26 cellular contexts compared by ENCODE assay signal in genomic region chr4:180099962-180100361, GRCh38.
A peak's percentile ranks its signal among the peaks of the same experiment; 100 is the strongest.
DNase-seq lines count a peak whose midpoint lies in the region; ATAC-seq, FAIRE-seq and TF ChIP-seq lines count a peak whose summit lies in the region.
"Had no signal": no experiment of that assay in that cellular context is flagged by ENCODE, and none has a peak within 500 bp of the region (broad histone marks: within the 10 kb centered on the region; RNA-seq: fewer than 3 reads in every experiment).

No MANE protein-coding gene starts in this region.

- H3K27me3 ChIP-seq in ascending aorta (no peaks in the 10 kb centered on the region), osteoblast (ENCODE audit: insufficient read depth, low read length) (no peaks in the 10 kb centered on the region)
- H3K27me3 ChIP-seq: BE2C, sigmoid colon had no signal

- FAIRE-seq in frontal cortex (lab: Jason Lieb, UNC): no peak
- FAIRE-seq: A549, endometrium, GM18507 had no signal

- peak; percentile 27 for DNase-seq in CD1c-positive myeloid dendritic cell (ENCODE audit: extremely low spot score)
- DNase-seq in NB4 (ENCODE audit: low read depth): peak; percentile 57
- peak; percentile 57 for DNase-seq in SKM-1 treated with dmso at 0.1 percent for 144 hours (lab: John Stamatoyannopoulos, UW; ENCODE audit: unreplicated experiment)
- DNase-seq in naive B cell: peak; percentile 8
- no peak for DNase-seq in ascending aorta (ENCODE audit: low spot score in 2 of 2)
- DNase-seq in frontal cortex (ENCODE audit: low spot score in 2 of 2): no peak
- no peak for DNase-seq in DMS 273 treated with DMSO at 0.1 percent for 48 hours (lab: John Stamatoyannopoulos, UW)
- DNase-seq in osteoblast (ENCODE audit: insufficient read length, low spot score, missing footprints): no peak
- DNase-seq: activated CD4-positive, alpha-beta T cell treated with anti-CD3 and anti-CD28 coated beads for 36 hours; activated naive CD4-positive, alpha-beta T cell treated with anti-CD3 and anti-CD28 coated beads, Interleukin-2, amount 10 ng/mL, durations not matched to agents 7 days and 5 days; activated T-cell treated with anti-CD3 and anti-CD28 coated beads, Interleukin-2, amount 50 U/mL, for 48 hours; amygdala; BE2C; glutamatergic neuron; KG1; naive thymus-derived CD8-positive, alpha-beta T cell; NCI-H1092 treated with DMSO at 0.1 percent for 48 hours; NCI-H2029; NK-92 treated with Interleukin-12 subunit alpha and Interleukin-12 subunit beta, amount 100 ng/mL, for 24 hours; sigmoid colon; T-cell had no signal

- no peaks in the 10 kb centered on the region for H3K36me3 Mint-ChIP-seq in naive B cell
- H3K36me3 Mint-ChIP-seq: activated naive CD4-positive, alpha-beta T cell treated with anti-CD3 and anti-CD28 coated beads, Interleukin-2, amount 10 ng/mL, durations not matched to agents 7 days and 5 days; memory B cell; naive thymus-derived CD8-positive, alpha-beta T cell; T-cell had no signal

- peak overlapping the region in 1 of 8 donors; percentile 86 for H3K4me3 Mint-ChIP-seq in naive B cell
- H3K4me3 Mint-ChIP-seq: activated CD4-positive, alpha-beta T cell treated with anti-CD3 and anti-CD28 coated beads for 36 hours; activated naive CD4-positive, alpha-beta T cell treated with anti-CD3 and anti-CD28 coated beads, Interleukin-2, amount 10 ng/mL, durations not matched to agents 7 days and 5 days; memory B cell; naive thymus-derived CD8-positive, alpha-beta T cell; T-cell; type B pancreatic cell had no signal

- H3K4me1 Mint-ChIP-seq in naive B cell: peaks cover 0 to 5% (median 0%) of the 10 kb centered on the region in 3 donors
- H3K4me1 Mint-ChIP-seq: activated CD4-positive, alpha-beta T cell treated with anti-CD3 and anti-CD28 coated beads for 36 hours; activated naive CD4-positive, alpha-beta T cell treated with anti-CD3 and anti-CD28 coated beads, Interleukin-2, amount 10 ng/mL, durations not matched to agents 7 days and 5 days; memory B cell; T-cell had no signal

- H3K79me2 ChIP-seq in osteoblast (ENCODE audit: insufficient read depth, low read length): no peaks in the 10 kb centered on the region

- TF ChIP-seq POLR2A in NB4 (IDR thresholded peaks at IDR 0.05; ENCODE audit: extremely low read depth, insufficient read length): no peak

- peak overlapping the region; percentile 21 for H3K4me3 ChIP-seq in NB4 (ENCODE audit: low read depth, low read length)
- H3K4me3 ChIP-seq in ascending aorta: no peak overlapping the region
- H3K4me3 ChIP-seq in osteoblast (ENCODE audit: insufficient read depth, low read length): no peak overlapping the region
- H3K4me3 ChIP-seq: A549, sigmoid colon had no signal

- H3K36me3 ChIP-seq in ascending aorta (no peaks in the 10 kb centered on the region), osteoblast (ENCODE audit: insufficient read depth, low read length) (no peaks in the 10 kb centered on the region)
- H3K36me3 ChIP-seq: BE2C, sigmoid colon had no signal

- no peak overlapping the region for H3K4me2 ChIP-seq in osteoblast (ENCODE audit: insufficient read depth, low read length)
- H3K4me2 ChIP-seq: A549 had no signal

- TF ChIP-seq CTCF in NB4 (IDR thresholded peaks at IDR 0.05; ENCODE audit: low read depth, low read length) (no peak), ascending aorta (IDR thresholded peaks at IDR 0.05) (no peak), osteoblast (IDR thresholded peaks at IDR 0.05; ENCODE audit: extremely low read depth, low read depth, low read length) (no peak)

- H3K27ac ChIP-seq in ascending aorta (no peak overlapping the region), osteoblast (ENCODE audit: low read depth, low read length) (no peak overlapping the region)
- H3K27ac ChIP-seq: A549, sigmoid colon had no signal

- no peak overlapping the region for H2AFZ ChIP-seq in osteoblast (ENCODE audit: low read length)

- H3K9me3 ChIP-seq in ascending aorta (no peaks in the 10 kb centered on the region), osteoblast (ENCODE audit: low read depth, low read length) (peaks cover 4% of the 10 kb centered on the region)
- H3K9me3 ChIP-seq: A549, BE2C, sigmoid colon had no signal

- H4K20me1 ChIP-seq in osteoblast (ENCODE audit: insufficient read depth, low read length): no peaks in the 10 kb centered on the region

- peaks cover 0 to 3% (median 0%) of the 10 kb centered on the region in 7 donors for H3K9me3 Mint-ChIP-seq in naive B cell

- no peak for ATAC-seq in naive B cell (ENCODE audit: low read depth in 2 of 2)
- ATAC-seq: A549; activated CD4-positive, alpha-beta T cell treated with anti-CD3 and anti-CD28 coated beads for 36 hours; naive thymus-derived CD8-positive, alpha-beta T cell; T-cell had no signal

- H3K4me1 ChIP-seq in ascending aorta (no peaks in the 10 kb centered on the region), osteoblast (ENCODE audit: insufficient read depth, low read length) (no peaks in the 10 kb centered on the region)
- H3K4me1 ChIP-seq: A549, sigmoid colon had no signal

- H3K27ac Mint-ChIP-seq in naive B cell: peak overlapping the region in 1 of 6 donors; percentile 77
- H3K27ac Mint-ChIP-seq: activated CD4-positive, alpha-beta T cell treated with anti-CD3 and anti-CD28 coated beads for 36 hours; activated naive CD4-positive, alpha-beta T cell treated with anti-CD3 and anti-CD28 coated beads, Interleukin-2, amount 10 ng/mL, durations not matched to agents 7 days and 5 days; memory B cell; naive thymus-derived CD8-positive, alpha-beta T cell; T-cell; type B pancreatic cell had no signal

- intact Hi-C loops in ascending aorta (cut with DNase I): no loop called here

- peaks cover 0 to 8% (median 6%) of the 10 kb centered on the region in 3 donors for H3K27me3 Mint-ChIP-seq in naive B cell
- H3K27me3 Mint-ChIP-seq: activated CD4-positive, alpha-beta T cell treated with anti-CD3 and anti-CD28 coated beads for 36 hours; activated naive CD4-positive, alpha-beta T cell treated with anti-CD3 and anti-CD28 coated beads, Interleukin-2, amount 10 ng/mL, durations not matched to agents 7 days and 5 days; memory B cell; T-cell; type B pancreatic cell had no signal

Comparison
In these comparisons a context has a peak if more than half of its experiments do, and no peak if none do; other contexts are left out.
1. DNase-seq: peak in CD1c-positive myeloid dendritic cell (single experiment), NB4 (single experiment), SKM-1 treated with dmso at 0.1 percent for 144 hours (single experiment) and naive B cell (single experiment); none in ascending aorta (0 of 2), frontal cortex (0 of 2), DMS 273 treated with DMSO at 0.1 percent for 48 hours (single experiment) and osteoblast (single experiment).